ENCODE assay signal across 32 cellular contexts in genomic region chr6:36150283-36150682, GRCh38. TPM values are rescaled to one million over a fixed set of nuclear protein-coding genes. Genes with fewer than 3 reads are reported as not detected.
DNase-seq lines count a peak whose midpoint lies in the region; ATAC-seq and TF ChIP-seq lines count a peak whose summit lies in the region.
"Had no signal": no experiment of that assay in that cellular context is flagged by ENCODE, and none has a peak within 500 bp of the region (broad histone marks: within the 10 kb centered on the region; RNA-seq: fewer than 3 reads in every experiment).

No MANE protein-coding gene starts in this region.

- peaks cover 13 to 16% of the 10 kb centered on the region in 2 donors for H3K4me1 Mint-ChIP-seq in natural killer cell treated with Interleukin-12 subunit alpha and Interleukin-12 subunit beta and Interleukin-15 and Interleukin-18, amount 100 ng/mL, for 72 hours (ENCODE audit: low read depth in 2 of 2)
- H3K4me1 Mint-ChIP-seq in natural killer cell, result peaks cover 7 to 14% of the 10 kb centered on the region in 2 donors
- H3K4me1 Mint-ChIP-seq in dendritic cell treated with granulocyte-macrophage colony-stimulating factor and Interleukin-4, amounts not matched to agents 40 ng/mL and 50 ng/mL, for 4 days (ENCODE audit: low read depth), result peaks cover 65% of the 10 kb centered on the region
- H3K4me1 Mint-ChIP-seq: nephron progenitor cell had no signal

- peaks cover 3% of the 10 kb centered on the region for H3K9me3 Mint-ChIP-seq in natural killer cell treated with Interleukin-12 subunit alpha and Interleukin-12 subunit beta and Interleukin-15 and Interleukin-18, amount 100 ng/mL, for 72 hours
- no peaks in the 10 kb centered on the region for H3K9me3 Mint-ChIP-seq in natural killer cell
- H3K9me3 Mint-ChIP-seq in dendritic cell treated with granulocyte-macrophage colony-stimulating factor and Interleukin-4, amounts not matched to agents 40 ng/mL and 50 ng/mL, for 4 days, result peaks cover 21% of the 10 kb centered on the region

- H3K9me3 ChIP-seq in upper lobe of right lung, result no peaks in the 10 kb centered on the region
- no peaks in the 10 kb centered on the region for H3K9me3 ChIP-seq in uterus
- H3K9me3 ChIP-seq: BE2C, mucosa of descending colon, thoracic aorta had no signal

- H3K27me3 Mint-ChIP-seq in natural killer cell treated with Interleukin-12 subunit alpha and Interleukin-12 subunit beta and Interleukin-15 and Interleukin-18, amount 100 ng/mL, for 72 hours, result no peaks in the 10 kb centered on the region
- no peaks in the 10 kb centered on the region for H3K27me3 Mint-ChIP-seq in natural killer cell (ENCODE audit: low read depth in 2 of 2)
- H3K27me3 Mint-ChIP-seq in dendritic cell treated with granulocyte-macrophage colony-stimulating factor and Interleukin-4, amounts not matched to agents 40 ng/mL and 50 ng/mL, for 4 days, result peaks cover 1% of the 10 kb centered on the region
- H3K27me3 Mint-ChIP-seq: activated CD4-positive, alpha-beta T cell treated with anti-CD3 and anti-CD28 coated beads, Interleukin-2, amount 10 ng/mL, durations not matched to agents 24 days and 14 days; activated naive CD8-positive, alpha-beta T cell treated with anti-CD3 and anti-CD28 coated beads for 36 hours; activated T-cell treated with anti-CD3 and anti-CD28 coated beads, Interleukin-2, amount 50 U/mL, for 24 hours had no signal

- H3K36me3 Mint-ChIP-seq in natural killer cell treated with Interleukin-12 subunit alpha and Interleukin-12 subunit beta and Interleukin-15 and Interleukin-18, amount 100 ng/mL, for 72 hours, result no peaks in the 10 kb centered on the region
- H3K36me3 Mint-ChIP-seq in natural killer cell, result no peaks in the 10 kb centered on the region
- H3K36me3 Mint-ChIP-seq in dendritic cell treated with granulocyte-macrophage colony-stimulating factor and Interleukin-4, amounts not matched to agents 40 ng/mL and 50 ng/mL, for 4 days (ENCODE audit: low read depth), result peaks cover 4% of the 10 kb centered on the region

- H3K27ac ChIP-seq in upper lobe of right lung, result peak overlapping the region; percentile 76
- H3K27ac ChIP-seq in uterus, result peak overlapping the region in 1 of 2 donors; percentile 45
- H3K27ac ChIP-seq: coronary artery, foreskin keratinocyte, thoracic aorta had no signal

- H3K4me3 ChIP-seq in upper lobe of right lung (no peak overlapping the region), uterus (no peak overlapping the region)
- H3K4me3 ChIP-seq: coronary artery, heart right ventricle, mucosa of descending colon, smooth muscle cell, thoracic aorta had no signal

- TF ChIP-seq CTCF in natural killer cell (IDR thresholded peaks at IDR 0.05), result no peak
- no peak for TF ChIP-seq CTCF in omental fat pad (IDR thresholded peaks at IDR 0.05)
- TF ChIP-seq CTCF in upper lobe of right lung (IDR thresholded peaks at IDR 0.05), result no peak
- no peak for TF ChIP-seq CTCF in uterus (IDR thresholded peaks at IDR 0.05)

- H3K27ac Mint-ChIP-seq in natural killer cell treated with Interleukin-12 subunit alpha and Interleukin-12 subunit beta and Interleukin-15 and Interleukin-18, amount 100 ng/mL, for 72 hours, result peak overlapping the region; percentile 4 to 53
- H3K27ac Mint-ChIP-seq in natural killer cell, result no peak overlapping the region
- peak overlapping the region; percentile 75 for H3K27ac Mint-ChIP-seq in dendritic cell treated with granulocyte-macrophage colony-stimulating factor and Interleukin-4, amounts not matched to agents 40 ng/mL and 50 ng/mL, for 4 days
- H3K27ac Mint-ChIP-seq: activated CD4-positive, alpha-beta T cell treated with anti-CD3 and anti-CD28 coated beads, Interleukin-2, amount 10 ng/mL, durations not matched to agents 24 days and 14 days; activated naive CD8-positive, alpha-beta T cell treated with anti-CD3 and anti-CD28 coated beads for 36 hours; activated T-cell treated with anti-CD3 and anti-CD28 coated beads, Interleukin-2, amount 50 U/mL, for 24 hours; WTC11 had no signal

- DNase-seq in natural killer cell treated with Interleukin-12 subunit alpha and Interleukin-12 subunit beta and Interleukin-15 and Interleukin-18, amount 100 ng/mL, for 72 hours (ENCODE audit: low spot score), result no peak
- DNase-seq in natural killer cell (no peak), omental fat pad (ENCODE audit: low spot score) (no peak), upper lobe of right lung (no peak), NCI-H446 (lab: John Stamatoyannopoulos, UW) (no peak), uterus (no peak)
- DNase-seq: ACHN; activated CD4-positive, alpha-beta T cell treated with anti-CD3 and anti-CD28 coated beads, Interleukin-2, amount 10 ng/mL, durations not matched to agents 24 days and 14 days; activated gamma-delta T cell; activated naive CD8-positive, alpha-beta T cell treated with anti-CD3 and anti-CD28 coated beads for 36 hours; activated T-cell treated with anti-CD3 and anti-CD28 coated beads, Interleukin-2, amount 50 U/mL, for 24 hours; BE2C; caudate nucleus; effector memory CD4-positive, alpha-beta T cell; foreskin keratinocyte; heart right ventricle; mucosa of descending colon; NCI-H1436; NCI-H2081 treated with DMSO at 0.1 percent for 48 hours; NCI-H2227 treated with DMSO at 0.1 percent for 48 hours; nephron progenitor cell; SHP77; stimulated activated CD4-positive, alpha-beta T cell treated with anti-CD3 and anti-CD28 coated beads, Interleukin-1b, Interleukin-23, amount 100 ng/mL, for 48 hours; stimulated activated naive CD4-positive, alpha-beta T cell treated with Interleukin-2 at 50 U/mL for 16 hours; T1000 had no signal

- no peak for ATAC-seq in natural killer cell treated with Interleukin-12 subunit alpha and Interleukin-12 subunit beta and Interleukin-15 and Interleukin-18, amount 100 ng/mL, for 72 hours
- no peak for ATAC-seq in natural killer cell
- ATAC-seq in omental fat pad (ENCODE audit: low FRiP score), result peak; percentile 76
- no peak for ATAC-seq in upper lobe of right lung
- no peak for ATAC-seq in GM21423 (IDR thresholded peaks at IDR 0.05; ENCODE audit: unreplicated experiment)
- ATAC-seq: foreskin keratinocyte, heart right ventricle, mucosa of descending colon, Panc1, WTC11 had no signal

- TF ChIP-seq POLR2A in uterus (IDR thresholded peaks at IDR 0.05), result no peak

- H3K27me3 ChIP-seq in upper lobe of right lung, result no peaks in the 10 kb centered on the region
- H3K27me3 ChIP-seq in uterus, result no peaks in the 10 kb centered on the region
- H3K27me3 ChIP-seq: BE2C, foreskin keratinocyte, heart right ventricle had no signal

- intact Hi-C loops in natural killer cell (cut with micrococcal nuclease), result no loop called here
- intact Hi-C loops in dendritic cell treated with granulocyte-macrophage colony-stimulating factor and Interleukin-4, amounts not matched to agents 40 ng/mL and 50 ng/mL, for 4 days (cut with micrococcal nuclease), result no loop called here
- intact Hi-C loops in upper lobe of right lung (cut with DNase I), result no loop called here
- intact Hi-C loops in uterus (cut with DNase I; ENCODE audit: low total_unique reads), result no loop called here

- no peak overlapping the region for H3K4me3 Mint-ChIP-seq in natural killer cell treated with Interleukin-12 subunit alpha and Interleukin-12 subunit beta and Interleukin-15 and Interleukin-18, amount 100 ng/mL, for 72 hours
- H3K4me3 Mint-ChIP-seq in natural killer cell, result no peak overlapping the region
- H3K4me3 Mint-ChIP-seq in dendritic cell treated with granulocyte-macrophage colony-stimulating factor and Interleukin-4, amounts not matched to agents 40 ng/mL and 50 ng/mL, for 4 days, result no peak overlapping the region
- H3K4me3 Mint-ChIP-seq: activated CD4-positive, alpha-beta T cell treated with anti-CD3 and anti-CD28 coated beads, Interleukin-2, amount 10 ng/mL, durations not matched to agents 24 days and 14 days; activated naive CD8-positive, alpha-beta T cell treated with anti-CD3 and anti-CD28 coated beads for 36 hours; activated T-cell treated with anti-CD3 and anti-CD28 coated beads, Interleukin-2, amount 50 U/mL, for 24 hours; nephron progenitor cell; WTC11 had no signal

- peaks cover 10% of the 10 kb centered on the region for H3K4me1 ChIP-seq in upper lobe of right lung
- H3K4me1 ChIP-seq in uterus, result no peaks in the 10 kb centered on the region
- H3K4me1 ChIP-seq: foreskin keratinocyte had no signal

- H3K36me3 ChIP-seq in upper lobe of right lung, result no peaks in the 10 kb centered on the region
- H3K36me3 ChIP-seq in uterus, result no peaks in the 10 kb centered on the region
- H3K36me3 ChIP-seq: BE2C, heart right ventricle, thoracic aorta had no signal

RNA-seq across cellular contexts. Expression of gene MAPK13, which starts 20.0 kb away (rescaled TPM):
- total RNA-seq in natural killer cell treated with Interleukin-12 subunit alpha and Interleukin-12 subunit beta and Interleukin-15 and Interleukin-18, amount 100 ng/mL, for 72 hours, result 10 to 100 TPM; 40.7 to 74.2 TPM
- 10 to 100 TPM; 39.4 to 52.1 (median 49.9) TPM for total RNA-seq in natural killer cell
- total RNA-seq in omental fat pad, result 10 to 100 TPM; 10.9 to 27.5 (median 17.7) TPM
- total RNA-seq in upper lobe of right lung, result 71.4 TPM
- 10 to 100 TPM in 1 of 4 donors, 1 to 10 TPM in 2, under 1 TPM in 1; 0.26 to 10.9 (median 3.0) TPM for total RNA-seq in uterus

RNA-seq across cellular contexts. Expression of gene BRPF3, which starts 46.3 kb away (rescaled TPM):
- total RNA-seq in natural killer cell treated with Interleukin-12 subunit alpha and Interleukin-12 subunit beta and Interleukin-15 and Interleukin-18, amount 100 ng/mL, for 72 hours, result 10 to 100 TPM; 37.2 to 43.6 TPM
- 10 to 100 TPM; 46.0 to 58.5 (median 57.4) TPM for total RNA-seq in natural killer cell
- total RNA-seq in omental fat pad, result 10 to 100 TPM; 15.8 to 32.1 (median 24.1) TPM
- total RNA-seq in upper lobe of right lung, result 37.8 TPM
- 10 to 100 TPM in 3 of 4 donors, 1 to 10 TPM in 1; 8.5 to 44.5 (median 27.3) TPM for total RNA-seq in uterus

Comparison
In these comparisons a context has a peak if more than half of its experiments do, and no peak if none do; other contexts are left out.
1. H3K27ac Mint-ChIP-seq: peak in natural killer cell treated with Interleukin-12 subunit alpha and Interleukin-12 subunit beta and Interleukin-15 and Interleukin-18, amount 100 ng/mL, for 72 hours (2 of 2) and dendritic cell treated with granulocyte-macrophage colony-stimulating factor and Interleukin-4, amounts not matched to agents 40 ng/mL and 50 ng/mL, for 4 days (single experiment); none in natural killer cell (0 of 2).